28 cellular contexts compared by ENCODE assay signal in the genomic region with DNA sequence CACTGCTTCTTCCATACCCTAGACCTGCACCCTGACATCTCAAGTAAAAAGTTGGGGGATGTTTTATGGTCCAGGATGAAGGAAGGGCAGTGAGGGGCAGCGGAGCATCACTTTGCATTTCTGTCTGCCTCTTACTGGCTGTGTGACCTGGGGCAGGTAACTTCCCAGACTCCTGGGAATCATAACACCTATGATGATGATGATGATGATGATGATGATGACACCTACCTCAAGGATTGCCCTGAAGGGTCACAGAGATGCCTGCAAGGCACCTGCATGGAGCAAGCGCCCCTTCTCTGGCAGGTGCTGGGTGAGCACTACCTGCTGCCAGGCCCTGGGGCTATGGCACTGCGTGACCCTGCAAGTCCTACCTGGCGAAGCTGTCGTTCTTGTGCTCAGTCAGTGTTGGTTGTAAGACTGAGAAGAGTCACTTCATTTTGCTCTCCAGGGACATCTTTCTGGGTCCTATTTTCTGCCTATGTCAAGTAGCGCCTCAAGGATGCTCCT. TPM values are rescaled to one million over a fixed set of nuclear protein-coding genes. Genes with fewer than 3 reads are reported as not detected.
"Had no signal": no experiment of that assay in that cellular context is flagged by ENCODE, and none has a peak within 500 bp of the region (broad histone marks: within the 10 kb centered on the region; RNA-seq: fewer than 3 reads in every experiment).

No MANE protein-coding gene starts in this region.

- H3K4me1 ChIP-seq: prostate gland had no signal

- DNase-seq: heart left ventricle; hypothalamus; immature natural killer cell; kidney; left colon; left lung; lower lobe of right lung; mammary epithelial cell; mesenchymal stem cell; naive thymus-derived CD8-positive, alpha-beta T cell; ovary; sigmoid colon; small intestine; spleen; stimulated activated CD4-positive, alpha-beta T cell treated with anti-CD3 and anti-CD28 coated beads, Interleukin-4, amount 100 ng/mL, for 24 hours; stimulated activated naive CD4-positive, alpha-beta T cell; uterus had no signal

- ATAC-seq: heart left ventricle; left colon; left lung; lower lobe of right lung; naive thymus-derived CD8-positive, alpha-beta T cell; stimulated activated effector memory CD8-positive, alpha-beta T cell treated with anti-CD3 and anti-CD28 coated beads, Interleukin-12 subunit alpha, Interleukin-12 subunit beta, amount 100 ng/mL, for 72 hours had no signal

- H3K27me3 ChIP-seq: ovary, sigmoid colon, uterus had no signal

- H3K9me3 ChIP-seq: heart left ventricle, left lung, lower lobe of right lung, ovary, prostate gland, sigmoid colon, spleen, tibial nerve, uterus had no signal

- FAIRE-seq: islet of Langerhans, kidney, small intestine had no signal

- H3K4me3 ChIP-seq: heart left ventricle, left lung, lower lobe of right lung, ovary, prostate gland, sigmoid colon, spleen, tibial nerve, uterus had no signal

- H3K27ac ChIP-seq: heart left ventricle, left lung, lower lobe of right lung, ovary, prostate gland, sigmoid colon, spleen, tibial nerve, uterus had no signal

- H3K36me3 ChIP-seq: heart left ventricle, left lung, lower lobe of right lung, ovary, prostate gland, sigmoid colon, spleen, tibial nerve, uterus had no signal

RNA-seq across cellular contexts. Expression of a gene that starts 46.2 kb away (rescaled TPM):
- total RNA-seq: kidney; left colon; left lung; liver; lower lobe of right lung; mammary epithelial cell; mucosa of gallbladder; naive thymus-derived CD8-positive, alpha-beta T cell; omental fat pad; ovary; prostate gland; sigmoid colon; spleen; subcutaneous adipose tissue; tibial nerve; ureter; uterus had no signal
- polyA plus RNA-seq: immature natural killer cell; liver; mammary epithelial cell; naive thymus-derived CD8-positive, alpha-beta T cell; neural cell; ovary; sigmoid colon; small intestine; spleen; thymus had no signal
